Comparison of ENCODE assay signal across 8 cellular contexts in genomic region chr14:50318031-50318626, GRCh38. TPM values are rescaled to one million over a fixed set of nuclear protein-coding genes. Genes with fewer than 3 reads are reported as not detected.
DNase-seq lines count a peak whose midpoint lies in the region; ATAC-seq, FAIRE-seq and TF ChIP-seq lines count a peak whose summit lies in the region.

No MANE protein-coding gene starts in this region.

- H3K4me3 ChIP-seq in heart right ventricle (no peak overlapping the region), fibroblast of villous mesenchyme (ENCODE audit: low read depth, low read length) (no peak overlapping the region), tibial artery (no peak overlapping the region)

- no peak for FAIRE-seq in GM12891 (lab: Jason Lieb, UNC)

- POLR2A ChIA-PET in RWPE1 (lab: Yijun Ruan, JAX; ENCODE audit: low non-redundant PET), result no interaction called here

- DNase-seq in heart right ventricle, result no peak
- DNase-seq in left ventricle myocardium superior, result no peak
- DNase-seq in RWPE1 (ENCODE audit: low spot score), result peak; percentile 36
- DNase-seq in fibroblast of villous mesenchyme (ENCODE audit: low read depth), result peak; percentile 68
- DNase-seq in tibial artery, result no peak
- no peak for DNase-seq in GM12891 (ENCODE audit: insufficient read length, low spot score)

- TF ChIP-seq POLR2A in GM12891 (IDR thresholded peaks at IDR 0.05; ENCODE audit: low read depth, low read length), result no peak

- H3K27ac ChIP-seq in heart right ventricle (no peak overlapping the region), RWPE1 (no peak overlapping the region), tibial artery (no peak overlapping the region)

- CTCF ChIA-PET in RWPE1 (lab: Yijun Ruan, JAX), result no interaction called here

- H3K4me1 ChIP-seq in heart right ventricle, result peaks cover 0 to 37% (median 22%) of the 10 kb centered on the region in 9 donors
- peaks cover 0 to 16% (median 9%) of the 10 kb centered on the region in 4 donors for H3K4me1 ChIP-seq in tibial artery

- H3K27me3 ChIP-seq in heart right ventricle (no peaks in the 10 kb centered on the region), tibial artery (no peaks in the 10 kb centered on the region)

- H3K36me3 ChIP-seq in heart right ventricle, result peaks cover 0 to 12% (median 0%) of the 10 kb centered on the region in 9 donors
- no peaks in the 10 kb centered on the region for H3K36me3 ChIP-seq in tibial artery

- intact Hi-C loops in heart right ventricle (cut with DNase I), result loop anchor here in 2 of 10 donors (2.0 to 5.0 kb wide), 2 partner anchors 214 to 215 kb away; partner anchors contain the start of gene MAP4K5 (in 2 of the 2)
- intact Hi-C loops in left ventricle myocardium superior (cut with micrococcal nuclease), result no loop called here
- intact Hi-C loops in tibial artery (cut with DNase I; ENCODE audit: low total_unique reads), result no loop called here

- ATAC-seq in heart right ventricle (no peak), left ventricle myocardium superior (no peak), GM18519 (IDR thresholded peaks at IDR 0.05; ENCODE audit: low FRiP score, unreplicated experiment) (no peak), HG03571 (IDR thresholded peaks at IDR 0.05; ENCODE audit: unreplicated experiment) (no peak)

- H3K9me3 ChIP-seq in heart right ventricle (no peaks in the 10 kb centered on the region), tibial artery (no peaks in the 10 kb centered on the region)

- peak; percentile 48 to 79 (median 58) for TF ChIP-seq CTCF in heart right ventricle (IDR thresholded peaks at IDR 0.05)
- peak; percentile 68 for TF ChIP-seq CTCF in RWPE1 (conservative IDR thresholded peaks at IDR 0.05; ENCODE audit: low read depth)
- TF ChIP-seq CTCF in fibroblast of villous mesenchyme (IDR thresholded peaks at IDR 0.05; ENCODE audit: insufficient read depth, low read depth, low read length), result peak; percentile 72
- TF ChIP-seq CTCF in tibial artery (IDR thresholded peaks at IDR 0.05), result peak; percentile 72 to 77

- WGBS in heart right ventricle, 2 donors, result 42 to 53% methylated on average over 4 of the region's 4 CpGs

TF ChIP-seq in GM12891, 5 proteins besides CTCF, POLR2A, EP300 and RAD21:
- TF ChIP-seq PAX5 (IDR thresholded peaks at IDR 0.05; ENCODE audit: insufficient read depth, low read length, severe bottlenecking), result no peak
- TF ChIP-seq SPI1 (IDR thresholded peaks at IDR 0.05; ENCODE audit: low read depth, low read length), result no peak
- TF ChIP-seq POU2F2 (IDR thresholded peaks at IDR 0.05; ENCODE audit: low read depth, low read length), result no peak
- no peak for TF ChIP-seq POLR2AphosphoS5 (IDR thresholded peaks at IDR 0.05; ENCODE audit: low read depth, low read length)
- no peak for TF ChIP-seq TAF1 (IDR thresholded peaks at IDR 0.05; ENCODE audit: low read depth, low read length)

RNA-seq across cellular contexts. Expression of gene DMAC2L, which starts 6.0 kb away (rescaled TPM):
- total RNA-seq in heart right ventricle (10 to 100 TPM; 17.0 to 31.3 (median 24.4) TPM), left ventricle myocardium superior (22.6 TPM), fibroblast of villous mesenchyme (3.5 and 5.2 TPM in 2 replicates)
- 10 to 100 TPM in 1 of 2 donors, 1 to 10 TPM in 1; 9.4 to 25.4 TPM for polyA plus RNA-seq in heart right ventricle
- 18.4 TPM for polyA plus RNA-seq in GM12891 (2012; ENCODE audit: low read depth, missing spikeins)

RNA-seq across cellular contexts. Expression of gene L2HGDH, which starts 6.1 kb away (rescaled TPM):
- total RNA-seq in heart right ventricle, result 10 to 100 TPM in 9 of 10 donors, 1 to 10 TPM in 1; 7.5 to 15.5 (median 12.1) TPM
- polyA plus RNA-seq in heart right ventricle, result 1 to 10 TPM; 1.9 to 3.7 TPM
- total RNA-seq in left ventricle myocardium superior, result 13.4 TPM
- total RNA-seq in fibroblast of villous mesenchyme, result 3.5 and 4.3 TPM in 2 replicates
- 7.6 TPM for polyA plus RNA-seq in GM12891 (2012; ENCODE audit: low read depth, missing spikeins)

Comparison
In these comparisons a context has a peak if more than half of its experiments do, and no peak if none do; other contexts are left out.
1. DNase-seq: peak in RWPE1 (single experiment) and fibroblast of villous mesenchyme (single experiment); none in heart right ventricle (0 of 2), left ventricle myocardium superior (single experiment), tibial artery (0 of 2) and GM12891 (single experiment).
2. Peak in every context shown above with its lines, with median percentiles within 50 percentile points of each other: CTCF ChIP-seq.